ENCODE assay signal across 15 cellular contexts in genomic region chr9:116193636-116194035, GRCh38. TPM values are rescaled to one million over a fixed set of nuclear protein-coding genes. Genes with fewer than 3 reads are reported as not detected.
A peak's percentile ranks its signal among the peaks of the same experiment; 100 is the strongest.
DNase-seq lines count a peak whose midpoint lies in the region; ATAC-seq, FAIRE-seq and TF ChIP-seq lines count a peak whose summit lies in the region.
"Had no signal": no experiment of that assay in that cellular context is flagged by ENCODE, and none has a peak within 500 bp of the region (broad histone marks: within the 10 kb centered on the region; RNA-seq: fewer than 3 reads in every experiment).

No MANE protein-coding gene starts in this region.

- peaks cover 13% of the 10 kb centered on the region for H3K36me3 ChIP-seq in BJ (ENCODE audit: control insufficient read depth, insufficient read depth, low read length)

- H3K4me3 ChIP-seq in BJ (ENCODE audit: low read depth, low read length) = no peak overlapping the region

- POLR2A ChIA-PET in BJ (lab: Charles Lee) = no interaction called here

- intact Hi-C loops in left ventricle myocardium superior (cut with micrococcal nuclease) = no loop called here

- no peak for ATAC-seq in HG03025 (IDR thresholded peaks at IDR 0.05; ENCODE audit: low FRiP score, unreplicated experiment)
- no peak for ATAC-seq in left ventricle myocardium superior
- ATAC-seq: left cardiac atrium, T-helper 17 cell had no signal

- TF ChIP-seq CTCF in BJ (IDR thresholded peaks at IDR 0.05; ENCODE audit: insufficient read depth, low read depth, low read length) = no peak

- peak; percentile 98 for FAIRE-seq in RCC 7860 (lab: Jason Lieb, UNC)
- FAIRE-seq: H1 had no signal

- CTCF ChIA-PET in BJ (lab: Yijun Ruan, JAX) = interaction anchor here (0.9 kb wide), 1 partner anchor 195 kb away, joined by 3 read pairs; no protein-coding TSS in a partner anchor

- DNase-seq in BJ (ENCODE audit: low read depth) (peak; percentile 44), RCC 7860 (ENCODE audit: low spot score) (peak; percentile 90), dermis blood vessel endothelial cell (peak; percentile 5), non-pigmented ciliary epithelial cell (ENCODE audit: low read depth) (peak; percentile 47), NCI-H2107 treated with DMSO at 0.1 percent for 48 hours (lab: John Stamatoyannopoulos, UW; ENCODE audit: unreplicated experiment) (no peak), left ventricle myocardium superior (no peak)
- no peak for DNase-seq in stimulated activated CD4-positive, alpha-beta T cell treated with anti-CD3 and anti-CD28 coated beads, Interleukin-2, amount 100 ng/mL, for 24 hours
- DNase-seq: activated T-cell treated with anti-CD3 and anti-CD28 coated beads, Interleukin-2, amount 50 U/mL, for 48 hours; left cardiac atrium; NCI-H1694 treated with DMSO at 0.1 percent for 48 hours; NCI-H69; posterior cingulate gyrus; T-helper 17 cell had no signal

- no peaks in the 10 kb centered on the region for H3K27me3 ChIP-seq in BJ (ENCODE audit: control insufficient read depth, insufficient read depth, low read length)

RNA-seq across cellular contexts. Expression of gene PAPPA, which starts 40.0 kb away (rescaled TPM):
- polyA plus RNA-seq in BJ (2011; rRNA removed) = 34.7 and 39.9 TPM in 2 replicates
- 90.5 and 100 TPM in 2 replicates for polyA minus RNA-seq in BJ (2011; rRNA and poly(A)+ RNA removed)
- 0.19 and 0.34 TPM in 2 replicates for total RNA-seq in dermis blood vessel endothelial cell
- total RNA-seq in left ventricle myocardium superior = 1.1 TPM

Comparison
In these comparisons a context has a peak if more than half of its experiments do, and no peak if none do; other contexts are left out.
1. DNase-seq: peak in BJ (single experiment), RCC 7860 (single experiment), dermis blood vessel endothelial cell (single experiment) and non-pigmented ciliary epithelial cell (single experiment); none in stimulated activated CD4-positive, alpha-beta T cell treated with anti-CD3 and anti-CD28 coated beads, Interleukin-2, amount 100 ng/mL, for 24 hours (0 of 2), NCI-H2107 treated with DMSO at 0.1 percent for 48 hours (single experiment) and left ventricle myocardium superior (single experiment).